In the genomic region with DNA sequence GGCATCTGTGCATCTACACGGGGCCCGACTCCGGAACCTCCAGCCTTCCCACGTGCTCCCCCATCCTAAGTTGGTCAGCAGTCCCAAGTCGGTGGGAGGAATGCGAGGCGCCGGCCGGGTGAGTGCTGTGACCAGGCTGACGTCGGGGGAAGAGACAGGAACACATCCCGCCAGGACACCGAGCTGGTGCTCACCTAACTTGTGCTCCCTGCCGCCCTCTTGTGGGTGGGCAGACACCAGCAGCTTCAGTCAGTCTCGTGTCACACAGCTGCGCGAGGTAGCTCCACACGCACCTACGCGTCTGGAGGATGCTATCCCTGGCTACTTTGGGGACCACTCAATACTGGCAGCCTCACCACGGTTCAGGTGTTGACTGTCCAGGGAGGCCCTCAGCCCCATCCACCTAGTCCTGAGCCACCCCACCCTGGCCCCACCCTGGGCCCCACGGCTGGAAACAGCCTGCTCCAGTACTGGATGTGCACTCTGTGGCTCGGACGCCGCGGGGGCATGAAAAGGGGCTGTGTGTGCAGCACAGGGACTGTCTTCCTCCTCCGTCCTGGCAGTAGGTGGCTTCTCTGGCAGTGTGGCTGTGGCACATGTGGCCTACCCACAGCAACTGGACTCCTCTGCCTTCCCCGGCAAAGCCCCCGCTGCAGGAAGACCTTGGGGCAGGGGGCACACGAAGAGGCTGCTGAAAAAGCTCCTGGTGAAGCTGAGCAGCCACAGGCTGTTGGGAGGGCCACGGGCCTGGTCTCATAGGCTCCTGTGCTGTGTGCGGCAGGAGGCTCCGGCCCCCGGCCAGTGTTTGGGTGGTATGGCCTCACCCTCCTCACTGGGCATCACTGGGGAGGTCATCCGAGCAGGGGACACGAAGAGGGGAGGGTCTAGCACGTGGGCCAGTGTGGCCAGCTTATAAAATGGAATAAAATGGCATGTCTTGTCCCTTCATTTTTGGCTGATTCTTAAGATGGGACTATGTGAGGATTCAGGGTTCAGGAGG, we compare ENCODE assay signal across 8 cellular contexts. TPM values are rescaled to one million over a fixed set of nuclear protein-coding genes. Genes with fewer than 3 reads are reported as not detected.
A peak's percentile ranks its signal among the peaks of the same experiment; 100 is the strongest.
DNase-seq lines count a peak whose midpoint lies in the region; ATAC-seq and TF ChIP-seq lines count a peak whose summit lies in the region.

No MANE protein-coding gene starts in this region.

- peaks cover 37% of the 10 kb centered on the region for H3K4me1 ChIP-seq in adipocyte (ENCODE audit: control insufficient read depth, insufficient read depth, low read length)

- H3K9ac ChIP-seq in adipocyte (ENCODE audit: low read length), result no peak overlapping the region

- no peak overlapping the region for H3K4me3 Mint-ChIP-seq in T-cell

- CTCF ChIA-PET in HEK293T (lab: Yijun Ruan, JAX), result interaction anchor here (0.6 to 5.5 kb wide), 20 partner anchors 9 to 711 kb away, joined by 3 to 64 read pairs (median 4); a partner anchor contains a TSS
- CTCF ChIA-PET in T-cell (lab: Charles Lee), result interaction anchor here (0.6 to 2.2 kb wide), 16 partner anchors 7 to 626 kb away, joined by 3 to 11 read pairs (median 6); a partner anchor contains a TSS

- no peaks in the 10 kb centered on the region for H3K27me3 Mint-ChIP-seq in T-cell

- DNase-seq in AG10803 (ENCODE audit: low read depth) (peak; percentile 44), HEK293T (ENCODE audit: extremely low spot score) (peak; percentile 91), T-cell (peak; percentile 34 to 76 (median 64)), adipocyte (ENCODE audit: low read depth) (peak; percentile 22), iPS DF 4.7 (ENCODE audit: extremely low read depth, low spot score) (peak; percentile 82), NCI-H2107 treated with DMSO at 0.1 percent for 48 hours (lab: John Stamatoyannopoulos, UW; ENCODE audit: unreplicated experiment) (no peak), GM19240 (ENCODE audit: insufficient read length, low spot score) (no peak)
- peak; percentile 67 to 73 for DNase-seq in stimulated activated CD4-positive, alpha-beta T cell treated with anti-CD3 and anti-CD28 coated beads, Interleukin-4, amount 100 ng/mL, for 48 hours (ENCODE audit: low read depth in 2 of 2)

- peak; percentile 74 for TF ChIP-seq CTCF in AG10803 (conservative IDR thresholded peaks at IDR 0.05; ENCODE audit: low read length)

- POLR2A ChIA-PET in HEK293T (lab: Yijun Ruan, JAX), result interaction anchor here (0.9 to 1.5 kb wide), 8 partner anchors 11 to 292 kb away, joined by 3 to 6 read pairs (median 4); a partner anchor contains a TSS
- POLR2A ChIA-PET in T-cell (lab: Charles Lee), result interaction anchor here in 1 of 2 donors (0.7 kb wide), 1 partner anchor 8 kb away, joined by 3 read pairs; no protein-coding TSS in a partner anchor

- peaks cover 19 to 26% (median 21%) of the 10 kb centered on the region in 3 donors for H3K4me1 Mint-ChIP-seq in T-cell

- H3K36me3 ChIP-seq in adipocyte (ENCODE audit: control insufficient read depth, insufficient read depth, low read length, severe bottlenecking), result peaks cover 20% of the 10 kb centered on the region

- no peaks in the 10 kb centered on the region for H3K9me3 Mint-ChIP-seq in T-cell

- H3K36me3 Mint-ChIP-seq in T-cell, result no peaks in the 10 kb centered on the region

- no peaks in the 10 kb centered on the region for H3K9me3 ChIP-seq in adipocyte (ENCODE audit: control insufficient read depth, low read length)

- H3K27ac Mint-ChIP-seq in T-cell, result no peak overlapping the region

- H3K4me3 ChIP-seq in AG10803 (ENCODE audit: low read length) (no peak overlapping the region), adipocyte (ENCODE audit: low read length) (no peak overlapping the region)

- peak; percentile 40 to 60 (median 55) for ATAC-seq in T-cell (replicated peaks in 1 of 4)

- H3K27me3 ChIP-seq in adipocyte (replicated peaks; ENCODE audit: control insufficient read depth, insufficient read depth, low read length), result no peaks in the 10 kb centered on the region

TF ChIP-seq in HEK293T, 16 proteins besides CTCF, POLR2A, EP300 and RAD21:
- no peak for TF ChIP-seq BHLHE40 (IDR thresholded peaks at IDR 0.05; ENCODE audit: borderline replicate concordance)

RNA-seq across cellular contexts. Expression of a gene that starts 11.2 kb away (rescaled TPM):
- 10 to 100 TPM; 15.8 to 34.6 (median 28.5) TPM for total RNA-seq in T-cell

Comparison
In these comparisons a context has a peak if more than half of its experiments do, and no peak if none do; other contexts are left out.
1. DNase-seq: peak in AG10803 (single experiment), HEK293T (single experiment), T-cell (34 of 34), adipocyte (single experiment), iPS DF 4.7 (single experiment) and stimulated activated CD4-positive, alpha-beta T cell treated with anti-CD3 and anti-CD28 coated beads, Interleukin-4, amount 100 ng/mL, for 48 hours (2 of 2); none in NCI-H2107 treated with DMSO at 0.1 percent for 48 hours (single experiment) and GM19240 (single experiment).